1 cellular context compared by ENCODE assay signal in the genomic region with DNA sequence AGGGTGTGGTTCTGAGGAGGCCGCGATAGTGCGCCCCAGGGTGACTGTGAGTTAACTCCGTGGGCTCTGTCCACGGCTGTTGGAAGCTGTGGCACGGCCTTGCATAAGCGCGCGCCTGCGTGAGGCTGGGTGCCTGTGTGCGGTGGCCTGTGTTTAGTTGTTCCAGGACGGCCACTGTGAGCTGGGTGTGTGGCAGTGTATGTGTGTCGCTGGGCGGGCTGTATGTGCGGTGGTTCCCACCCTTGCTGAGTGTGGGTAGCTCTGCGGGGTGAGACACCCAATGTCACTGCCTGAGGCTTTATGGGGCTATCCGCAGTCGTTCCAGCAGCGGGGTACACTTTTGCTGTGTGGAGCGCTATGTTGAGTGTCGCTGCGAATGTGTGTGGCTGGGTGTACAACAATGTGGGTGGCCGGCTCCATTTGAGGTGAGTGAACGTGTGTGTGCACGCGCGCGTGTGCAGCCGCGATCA.
TF ChIP-seq lines count a peak whose summit lies in the region.

No MANE protein-coding gene starts in this region.

TF ChIP-seq in GM12878, 131 proteins besides CTCF, POLR2A, EP300 and RAD21:
- 0 out of 2 replicates have a peak, but pooled peaks have one; percentile 21 for TF ChIP-seq MTA2 (IDR thresholded peaks at IDR 0.05; ENCODE audit: low read depth)
- TF ChIP-seq, protein P1, sequence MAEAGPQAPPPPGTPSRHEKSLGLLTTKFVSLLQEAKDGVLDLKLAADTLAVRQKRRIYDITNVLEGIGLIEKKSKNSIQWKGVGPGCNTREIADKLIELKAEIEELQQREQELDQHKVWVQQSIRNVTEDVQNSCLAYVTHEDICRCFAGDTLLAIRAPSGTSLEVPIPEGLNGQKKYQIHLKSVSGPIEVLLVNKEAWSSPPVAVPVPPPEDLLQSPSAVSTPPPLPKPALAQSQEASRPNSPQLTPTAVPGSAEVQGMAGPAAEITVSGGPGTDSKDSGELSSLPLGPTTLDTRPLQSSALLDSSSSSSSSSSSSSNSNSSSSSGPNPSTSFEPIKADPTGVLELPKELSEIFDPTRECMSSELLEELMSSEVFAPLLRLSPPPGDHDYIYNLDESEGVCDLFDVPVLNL (IDR thresholded peaks at IDR 0.05; ENCODE audit: low read depth, low read length): no peak
- TF ChIP-seq SMARCA5 (IDR thresholded peaks at IDR 0.05): 0 out of 2 replicates have a peak, but pooled peaks have one; percentile 2
- TF ChIP-seq, protein P2, sequence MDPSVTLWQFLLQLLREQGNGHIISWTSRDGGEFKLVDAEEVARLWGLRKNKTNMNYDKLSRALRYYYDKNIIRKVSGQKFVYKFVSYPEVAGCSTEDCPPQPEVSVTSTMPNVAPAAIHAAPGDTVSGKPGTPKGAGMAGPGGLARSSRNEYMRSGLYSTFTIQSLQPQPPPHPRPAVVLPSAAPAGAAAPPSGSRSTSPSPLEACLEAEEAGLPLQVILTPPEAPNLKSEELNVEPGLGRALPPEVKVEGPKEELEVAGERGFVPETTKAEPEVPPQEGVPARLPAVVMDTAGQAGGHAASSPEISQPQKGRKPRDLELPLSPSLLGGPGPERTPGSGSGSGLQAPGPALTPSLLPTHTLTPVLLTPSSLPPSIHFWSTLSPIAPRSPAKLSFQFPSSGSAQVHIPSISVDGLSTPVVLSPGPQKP (IDR thresholded peaks at IDR 0.05; ENCODE audit: low read depth, low read length): no peak
- TF ChIP-seq, protein P3, sequence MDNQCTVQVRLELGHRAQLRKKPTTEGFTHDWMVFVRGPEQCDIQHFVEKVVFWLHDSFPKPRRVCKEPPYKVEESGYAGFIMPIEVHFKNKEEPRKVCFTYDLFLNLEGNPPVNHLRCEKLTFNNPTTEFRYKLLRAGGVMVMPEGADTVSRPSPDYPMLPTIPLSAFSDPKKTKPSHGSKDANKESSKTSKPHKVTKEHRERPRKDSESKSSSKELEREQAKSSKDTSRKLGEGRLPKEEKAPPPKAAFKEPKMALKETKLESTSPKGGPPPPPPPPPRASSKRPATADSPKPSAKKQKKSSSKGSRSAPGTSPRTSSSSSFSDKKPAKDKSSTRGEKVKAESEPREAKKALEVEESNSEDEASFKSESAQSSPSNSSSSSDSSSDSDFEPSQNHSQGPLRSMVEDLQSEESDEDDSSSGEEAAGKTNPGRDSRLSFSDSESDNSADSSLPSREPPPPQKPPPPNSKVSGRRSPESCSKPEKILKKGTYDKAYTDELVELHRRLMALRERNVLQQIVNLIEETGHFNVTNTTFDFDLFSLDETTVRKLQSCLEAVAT (IDR thresholded peaks at IDR 0.05): peak; percentile 96
